Comparison of ENCODE assay signal across 26 cellular contexts in genomic region chr4:182837831-182838230, GRCh38.
"Had no signal": no experiment of that assay in that cellular context is flagged by ENCODE, and none has a peak within 500 bp of the region (broad histone marks: within the 10 kb centered on the region; RNA-seq: fewer than 3 reads in every experiment).

No MANE protein-coding gene starts in this region.

- H3K4me3 ChIP-seq: pancreas, psoas muscle, smooth muscle cell, spleen, stomach, thoracic aorta, thyroid gland, tibial nerve, upper lobe of left lung, vagina had no signal

- H3K27ac ChIP-seq: pancreas, psoas muscle, spleen, stomach, thoracic aorta, thyroid gland, tibial nerve, upper lobe of left lung, vagina had no signal

- H3K4me1 ChIP-seq: pancreas, psoas muscle, spleen, stomach, tibial nerve, upper lobe of left lung, vagina had no signal

- ATAC-seq: naive thymus-derived CD8-positive, alpha-beta T cell; natural killer cell treated with Interleukin-12 subunit alpha and Interleukin-12 subunit beta and Interleukin-15 and Interleukin-18, amount 100 ng/mL, for 72 hours; pancreas; psoas muscle; right cardiac atrium; sciatic nerve; stimulated activated naive B cell treated with anti-CD40 and anti-IgM and Interleukin-4, amounts not matched to agents 10 μg/mL and 1 μg/mL and 100 μg/mL, for 72 hours had no signal

- FAIRE-seq: pancreas, urothelium cell line had no signal

- H3K27me3 ChIP-seq: pancreas, thyroid gland, tibial nerve, upper lobe of left lung, vagina had no signal

- H3K36me3 ChIP-seq: pancreas, spleen, stomach, thoracic aorta, thyroid gland, tibial nerve, upper lobe of left lung, vagina had no signal

- H3K4me2 ChIP-seq: smooth muscle cell had no signal

- DNase-seq: naive B cell; naive thymus-derived CD8-positive, alpha-beta T cell; nephron progenitor cell; occipital lobe; pancreas; psoas muscle; right cardiac atrium; spleen; stimulated activated CD4-positive, alpha-beta T cell treated with anti-CD3 and anti-CD28 coated beads, Interleukin-12 subunit alpha, Interleukin-12 subunit beta, amount 100 ng/mL, for 4 hours; stimulated activated CD4-positive, alpha-beta T cell treated with anti-CD3 and anti-CD28 coated beads, Interleukin-1b, Interleukin-23, amount 100 ng/mL, for 48 hours; stimulated activated CD4-positive, alpha-beta T cell treated with anti-CD3 and anti-CD28 coated beads, Interleukin-4, amount 100 ng/mL, for 1 hour; stimulated activated CD4-positive, alpha-beta T cell treated with anti-CD3 and anti-CD28 coated beads, Interleukin-4, amount 100 ng/mL, for 4 hours; stimulated activated CD8-positive, alpha-beta memory T cell treated with anti-CD3 and anti-CD28 coated beads, Interleukin-4, amount 100 ng/mL, for 48 hours; stimulated activated naive B cell treated with anti-CD40 and anti-IgM and Interleukin-4, amounts not matched to agents 10 μg/mL and 1 μg/mL and 100 μg/mL, for 72 hours; stimulated activated naive CD4-positive, alpha-beta T cell treated with Interleukin-2 at 50 U/mL for 16 hours; stomach; thyroid gland; trophoblast cell; upper lobe of left lung had no signal

- H3K9me3 ChIP-seq: pancreas, psoas muscle, spleen, stomach, thoracic aorta, thyroid gland, tibial nerve, upper lobe of left lung, vagina had no signal
